In genomic region chrX:29231800-29232199, GRCh38 we compare ENCODE assay signal across 15 cellular contexts.
A peak's percentile ranks its signal among the peaks of the same experiment; 100 is the strongest.
DNase-seq lines count a peak whose midpoint lies in the region; ATAC-seq, FAIRE-seq and TF ChIP-seq lines count a peak whose summit lies in the region.
"Had no signal": no experiment of that assay in that cellular context is flagged by ENCODE, and none has a peak within 500 bp of the region (broad histone marks: within the 10 kb centered on the region; RNA-seq: fewer than 3 reads in every experiment).

No MANE protein-coding gene starts in this region.

- no peak overlapping the region for H3K27ac ChIP-seq in gastrocnemius medialis

- H3K27ac Mint-ChIP-seq in nephron progenitor cell: no peak overlapping the region
- H3K27ac Mint-ChIP-seq: activated naive CD8-positive, alpha-beta T cell; immature natural killer cell; naive thymus-derived CD4-positive, alpha-beta T cell had no signal

- no peak for DNase-seq in D721Med (ENCODE audit: insufficient read length, low spot score)
- DNase-seq in Kasumi-1 (lab: John Stamatoyannopoulos, UW): peak; percentile 6 to 27
- peak; percentile 26 to 31 for DNase-seq in cardiac fibroblast (ENCODE audit: low read depth in 2 of 2)
- DNase-seq in nephron progenitor cell: no peak
- no peak for DNase-seq in gastrocnemius medialis
- DNase-seq in EL: no peak
- DNase-seq in retina: no peak
- DNase-seq: activated CD8-positive, alpha-beta memory T cell treated with anti-CD3 and anti-CD28 coated beads for 24 hours; immature natural killer cell; MV-4-11; naive thymus-derived CD4-positive, alpha-beta T cell; T-helper 1 cell had no signal

- FAIRE-seq in D721Med (lab: Jason Lieb, UNC): no peak
- FAIRE-seq: GM18507 had no signal

- ATAC-seq in HG03378 (IDR thresholded peaks at IDR 0.05; ENCODE audit: unreplicated experiment) (no peak), gastrocnemius medialis (no peak)
- ATAC-seq: naive thymus-derived CD4-positive, alpha-beta T cell had no signal

- H3K4me1 ChIP-seq in gastrocnemius medialis: no peaks in the 10 kb centered on the region

- TF ChIP-seq POLR2A in gastrocnemius medialis (IDR thresholded peaks at IDR 0.05): no peak

- TF ChIP-seq CTCF in D721Med (IDR thresholded peaks at IDR 0.05; ENCODE audit: insufficient read depth, missing control alignments) (peak; percentile 14), cardiac fibroblast (IDR thresholded peaks at IDR 0.05; ENCODE audit: low read depth, low read length) (peak; percentile 36), nephron progenitor cell (IDR thresholded peaks at IDR 0.05) (peak; percentile 40), gastrocnemius medialis (IDR thresholded peaks at IDR 0.05 in 4 of 5, conservative IDR thresholded peaks at IDR 0.05 in 1 of 5) (no peak)

- H3K36me3 Mint-ChIP-seq in nephron progenitor cell (ENCODE audit: low read depth): no peaks in the 10 kb centered on the region
- H3K36me3 Mint-ChIP-seq: activated naive CD8-positive, alpha-beta T cell; immature natural killer cell; naive thymus-derived CD4-positive, alpha-beta T cell had no signal

- H3K27me3 ChIP-seq in gastrocnemius medialis: no peaks in the 10 kb centered on the region

- no peaks in the 10 kb centered on the region for H3K9me3 Mint-ChIP-seq in nephron progenitor cell

- H3K27me3 Mint-ChIP-seq in nephron progenitor cell (ENCODE audit: low read depth, poor library complexity): peaks cover 3% of the 10 kb centered on the region
- H3K27me3 Mint-ChIP-seq: activated naive CD8-positive, alpha-beta T cell; naive thymus-derived CD4-positive, alpha-beta T cell had no signal

- in situ Hi-C loops in gastrocnemius medialis (cut with MboI; ENCODE audit: low sequenced_read_pairs in 4 of 4): no loop called here

- H3K4me3 Mint-ChIP-seq in nephron progenitor cell: no peak overlapping the region
- H3K4me3 Mint-ChIP-seq: activated naive CD8-positive, alpha-beta T cell; immature natural killer cell; naive thymus-derived CD4-positive, alpha-beta T cell had no signal

- peaks cover 15% of the 10 kb centered on the region for H3K4me1 Mint-ChIP-seq in nephron progenitor cell
- H3K4me1 Mint-ChIP-seq: immature natural killer cell; naive thymus-derived CD4-positive, alpha-beta T cell had no signal

- no peak overlapping the region for H3K4me3 ChIP-seq in cardiac fibroblast (replicated peaks in 1 of 2; ENCODE audit: low read depth in 2 of 2, low read length in 2 of 2)
- H3K4me3 ChIP-seq in gastrocnemius medialis: no peak overlapping the region

- H3K36me3 ChIP-seq in gastrocnemius medialis: no peaks in the 10 kb centered on the region

- H3K9me3 ChIP-seq in gastrocnemius medialis: no peaks in the 10 kb centered on the region

- intact Hi-C loops in gastrocnemius medialis (cut with DNase I; ENCODE audit: low total_unique reads): no loop called here

Comparison
In these comparisons a context has a peak if more than half of its experiments do, and no peak if none do; other contexts are left out.
1. DNase-seq: peak in Kasumi-1 (2 of 2) and cardiac fibroblast (2 of 2); none in D721Med (single experiment), nephron progenitor cell (single experiment), gastrocnemius medialis (0 of 2), EL (single experiment) and retina (single experiment).
2. CTCF ChIP-seq: peak in D721Med (single experiment), cardiac fibroblast (single experiment) and nephron progenitor cell (single experiment); none in gastrocnemius medialis (0 of 5).